1 cellular context compared by ENCODE assay signal in genomic region chr11:36097219-36097650, GRCh38.
TF ChIP-seq lines count a peak whose summit lies in the region.

No MANE protein-coding gene starts in this region.

TF ChIP-seq in H1, 55 proteins besides CTCF, POLR2A, EP300 and RAD21:
- TF ChIP-seq SAP30 (IDR thresholded peaks at IDR 0.05; ENCODE audit: insufficient read depth, insufficient replicate concordance, low read length): no peak
- no peak for TF ChIP-seq KDM4A (IDR thresholded peaks at IDR 0.05; ENCODE audit: low read depth, low read length, severe bottlenecking)
- no peak for TF ChIP-seq ZNF274 (IDR thresholded peaks at IDR 0.05; ENCODE audit: borderline replicate concordance, extremely low read depth, low read length)
- no peak for TF ChIP-seq HDAC2 (IDR thresholded peaks at IDR 0.05; ENCODE audit: borderline replicate concordance in 1 of 2, low read depth in 2 of 2, low read length in 2 of 2)
- no peak for TF ChIP-seq BRCA1 (IDR thresholded peaks at IDR 0.05; ENCODE audit: low read depth, low read length)
